In genomic region chr1:147242449-147243227, GRCh38 we compare ENCODE assay signal across 1 cellular context.
TF ChIP-seq lines count a peak whose summit lies in the region.

TSS of gene CHD1L (plus strand) at chr1:147242684. CDS start at chr1:147242704, 20 bp downstream.

TF ChIP-seq in HepG2, 621 proteins besides CTCF, POLR2A, EP300 and RAD21 (continued from another document and continues in another):
- peak; percentile 31; the same call in 1 of the 2 replicates for TF ChIP-seq ZNF770 (CRISPR knock-in tag; IDR thresholded peaks at IDR 0.05)
- no peak; the same call in 1 of the 2 replicates for TF ChIP-seq ZBED4 (CRISPR knock-in tag; IDR thresholded peaks at IDR 0.05; ENCODE audit: borderline replicate concordance)
- peak; percentile 52; the same call in 1 of the 2 replicates for TF ChIP-seq PPARG (CRISPR knock-in tag; conservative IDR thresholded peaks at IDR 0.05)
- no peak for TF ChIP-seq RBAK (CRISPR knock-in tag; IDR thresholded peaks at IDR 0.05)
- TF ChIP-seq CBX5 (CRISPR knock-in tag; IDR thresholded peaks at IDR 0.05; ENCODE audit: borderline replicate concordance): peak; percentile 76; the same call in 1 of the 2 replicates
- no peak for TF ChIP-seq ZNF850 (CRISPR knock-in tag; conservative IDR thresholded peaks at IDR 0.05)
- TF ChIP-seq JUND (CRISPR knock-in tag; IDR thresholded peaks at IDR 0.05): no peak
- peak; percentile 14 for TF ChIP-seq ZNF777 (CRISPR knock-in tag; IDR thresholded peaks at IDR 0.05)
- peak; percentile 50; the same call in 1 of the 2 replicates for TF ChIP-seq HMG20B (CRISPR knock-in tag; conservative IDR thresholded peaks at IDR 0.05)
- TF ChIP-seq ZNF296 (CRISPR knock-in tag; conservative IDR thresholded peaks at IDR 0.05): no peak
- no peak for TF ChIP-seq ATF7 (IDR thresholded peaks at IDR 0.05)
- TF ChIP-seq ATF7 (CRISPR knock-in tag; IDR thresholded peaks at IDR 0.05): no peak
- peak; percentile 77; the same call in 1 of the 2 replicates for TF ChIP-seq ZBTB20 (CRISPR knock-in tag; IDR thresholded peaks at IDR 0.05; ENCODE audit: borderline replicate concordance, low read depth)
- no peak for TF ChIP-seq TRIM22 (IDR thresholded peaks at IDR 0.05)
- TF ChIP-seq CREB3 (CRISPR knock-in tag; IDR thresholded peaks at IDR 0.05): peak; percentile 72; the same call in 1 of the 2 replicates
- no peak for TF ChIP-seq ZNF383 (CRISPR knock-in tag; IDR thresholded peaks at IDR 0.05; ENCODE audit: borderline replicate concordance)
- TF ChIP-seq RNF219 (CRISPR knock-in tag; IDR thresholded peaks at IDR 0.05): no peak
- peak; percentile 96 for TF ChIP-seq SMYD3 (CRISPR knock-in tag; IDR thresholded peaks at IDR 0.05)
- no peak; the same call in 1 of the 2 replicates for TF ChIP-seq PRDM10 (CRISPR knock-in tag; IDR thresholded peaks at IDR 0.05; ENCODE audit: low read depth)
- no peak for TF ChIP-seq ZNF703 (CRISPR knock-in tag; IDR thresholded peaks at IDR 0.05; ENCODE audit: borderline replicate concordance)
- TF ChIP-seq BHLHE40 (IDR thresholded peaks at IDR 0.05; ENCODE audit: low read length): peak; percentile 28; the same call in 1 of the 2 replicates
- peak; percentile 97 for TF ChIP-seq RBM39 (IDR thresholded peaks at IDR 0.05; ENCODE audit: low read depth, low read length, poor library complexity, severe bottlenecking)
- TF ChIP-seq PLSCR1 (CRISPR knock-in tag; IDR thresholded peaks at IDR 0.05; ENCODE audit: borderline replicate concordance): no peak
- no peak for TF ChIP-seq IKZF1 (IDR thresholded peaks at IDR 0.05)
- peak; percentile 82 for TF ChIP-seq YY1 (IDR thresholded peaks at IDR 0.05; ENCODE audit: insufficient read depth, insufficient replicate concordance, low read depth, low read length)
- TF ChIP-seq ZBTB4 (CRISPR knock-in tag; IDR thresholded peaks at IDR 0.05; ENCODE audit: borderline replicate concordance): peak; percentile 84
- peak; percentile 61; the same call in 1 of the 2 replicates for TF ChIP-seq STAT6 (CRISPR knock-in tag; IDR thresholded peaks at IDR 0.05; ENCODE audit: borderline replicate concordance)
- TF ChIP-seq ZIK1 (CRISPR knock-in tag; IDR thresholded peaks at IDR 0.05; ENCODE audit: borderline replicate concordance, low read depth): no peak; the same call in none of the 2 replicates
- TF ChIP-seq ZNF10 (CRISPR knock-in tag; IDR thresholded peaks at IDR 0.05; ENCODE audit: borderline replicate concordance, low read depth): no peak
- TF ChIP-seq PBX2 (CRISPR knock-in tag; IDR thresholded peaks at IDR 0.05): no peak
- no peak for TF ChIP-seq SMARCE1 (IDR thresholded peaks at IDR 0.05; ENCODE audit: borderline replicate concordance)
- no peak; the same call in 1 of the 2 replicates for TF ChIP-seq ZNF616 (CRISPR knock-in tag; IDR thresholded peaks at IDR 0.05; ENCODE audit: low read depth)
